22 cellular contexts compared by ENCODE assay signal in genomic region chr19:39738809-39739208, GRCh38. TPM values are rescaled to one million over a fixed set of nuclear protein-coding genes. Genes with fewer than 3 reads are reported as not detected.
"Had no signal": no experiment of that assay in that cellular context is flagged by ENCODE, and none has a peak within 500 bp of the region (broad histone marks: within the 10 kb centered on the region; RNA-seq: fewer than 3 reads in every experiment).

No MANE protein-coding gene starts in this region.

- H3K27ac Mint-ChIP-seq: activated CD4-positive, alpha-beta memory T cell treated with anti-CD3 and anti-CD28 coated beads, Interleukin-2, amount 10 ng/mL, durations not matched to agents 7 days and 5 days; activated naive CD8-positive, alpha-beta T cell treated with anti-CD3 and anti-CD28 coated beads, Interleukin-2, amount 50 U/mL, for 24 hours; activated T-cell treated with anti-CD3 and anti-CD28 coated beads, Interleukin-2, amount 50 U/mL, for 72 hours; stimulated activated naive B cell treated with anti-CD40 and anti-IgM and Interleukin-4, amounts not matched to agents 10 μg/mL and 1 μg/mL and 100 μg/mL, for 72 hours had no signal

- H3K4me1 ChIP-seq: prostate gland, right lobe of liver, spleen, transverse colon had no signal

- H3K4me3 Mint-ChIP-seq: activated CD4-positive, alpha-beta memory T cell treated with anti-CD3 and anti-CD28 coated beads, Interleukin-2, amount 10 ng/mL, durations not matched to agents 7 days and 5 days; activated naive CD8-positive, alpha-beta T cell treated with anti-CD3 and anti-CD28 coated beads, Interleukin-2, amount 50 U/mL, for 24 hours; activated T-cell treated with anti-CD3 and anti-CD28 coated beads, Interleukin-2, amount 50 U/mL, for 72 hours; stimulated activated naive B cell treated with anti-CD40 and anti-IgM and Interleukin-4, amounts not matched to agents 10 μg/mL and 1 μg/mL and 100 μg/mL, for 72 hours had no signal

- ATAC-seq: activated naive CD8-positive, alpha-beta T cell treated with anti-CD3 and anti-CD28 coated beads, Interleukin-2, amount 50 U/mL, for 24 hours; activated T-cell treated with anti-CD3 and anti-CD28 coated beads, Interleukin-2, amount 50 U/mL, for 72 hours; left colon; naive thymus-derived CD4-positive, alpha-beta T cell; right lobe of liver; stimulated activated naive B cell treated with anti-CD40 and anti-IgM and Interleukin-4, amounts not matched to agents 10 μg/mL and 1 μg/mL and 100 μg/mL, for 72 hours had no signal

- H3K27ac ChIP-seq: prostate gland, right lobe of liver, spleen, transverse colon, VCaP had no signal

- H3K36me3 Mint-ChIP-seq: stimulated activated naive B cell treated with anti-CD40 and anti-IgM and Interleukin-4, amounts not matched to agents 10 μg/mL and 1 μg/mL and 100 μg/mL, for 72 hours had no signal

- H3K9me3 ChIP-seq: prostate gland, right lobe of liver, spleen, transverse colon had no signal

- H3K36me3 ChIP-seq: prostate gland, right lobe of liver, spleen, transverse colon had no signal

- H3K9me3 Mint-ChIP-seq: activated CD4-positive, alpha-beta memory T cell treated with anti-CD3 and anti-CD28 coated beads, Interleukin-2, amount 10 ng/mL, durations not matched to agents 7 days and 5 days; activated naive CD8-positive, alpha-beta T cell treated with anti-CD3 and anti-CD28 coated beads, Interleukin-2, amount 50 U/mL, for 24 hours; activated T-cell treated with anti-CD3 and anti-CD28 coated beads, Interleukin-2, amount 50 U/mL, for 72 hours; stimulated activated naive B cell treated with anti-CD40 and anti-IgM and Interleukin-4, amounts not matched to agents 10 μg/mL and 1 μg/mL and 100 μg/mL, for 72 hours had no signal

- DNase-seq: activated CD4-positive, alpha-beta memory T cell treated with anti-CD3 and anti-CD28 coated beads, Interleukin-2, amount 10 ng/mL, durations not matched to agents 7 days and 5 days; activated naive CD4-positive, alpha-beta T cell; activated naive CD8-positive, alpha-beta T cell treated with anti-CD3 and anti-CD28 coated beads, Interleukin-2, amount 50 U/mL, for 24 hours; activated T-cell treated with anti-CD3 and anti-CD28 coated beads, Interleukin-2, amount 50 U/mL, for 72 hours; foreskin melanocyte; head of caudate nucleus; left colon; naive thymus-derived CD4-positive, alpha-beta T cell; right lobe of liver; spleen; stimulated activated CD4-positive, alpha-beta T cell treated with anti-CD3 and anti-CD28 coated beads, Interleukin-1b, Interleukin-23, amount 100 ng/mL, for 48 hours; stimulated activated naive B cell treated with anti-CD40 and anti-IgM and Interleukin-4, amounts not matched to agents 10 μg/mL and 1 μg/mL and 100 μg/mL, for 72 hours; transverse colon had no signal

- H3K4me3 ChIP-seq: prostate gland, right lobe of liver, spleen, transverse colon had no signal

RNA-seq across cellular contexts. Expression of gene CLC, which starts 1.0 kb away (rescaled TPM):
- total RNA-seq: endothelial cell of umbilical vein, lung microvascular endothelial cell, omental fat pad, prostate gland, right lobe of liver, subcutaneous adipose tissue, transverse colon had no signal

RNA-seq across cellular contexts. Expression of gene LGALS14, which starts 34.5 kb away (rescaled TPM):
- total RNA-seq: cardiac septum; endothelial cell of umbilical vein; left colon; lung microvascular endothelial cell; omental fat pad; prostate gland; right lobe of liver; spleen; subcutaneous adipose tissue; T-helper 2 cell treated with Interferon-gamma antibody and Interleukin-4, amounts not matched to agents 100 ng/mL and 5 ng/mL, for 36 hours; transverse colon had no signal

RNA-seq across cellular contexts. Expression of gene LEUTX, which starts 39.8 kb away (rescaled TPM):
- total RNA-seq: activated T-cell treated with anti-CD3 and anti-CD28 coated beads, Interleukin-2, amount 50 U/mL, for 72 hours; cardiac septum; endothelial cell of umbilical vein; left colon; lung microvascular endothelial cell; mononuclear cell; naive thymus-derived CD4-positive, alpha-beta T cell; omental fat pad; prostate gland; right lobe of liver; spleen; subcutaneous adipose tissue; T-helper 2 cell treated with Interferon-gamma antibody and Interleukin-4, amounts not matched to agents 100 ng/mL and 5 ng/mL, for 36 hours; transverse colon had no signal
